ENCODE assay signal across 1 cellular context in genomic region chr13:99276706-99277105, GRCh38.
TF ChIP-seq lines count a peak whose summit lies in the region.

No MANE protein-coding gene starts in this region.

TF ChIP-seq in H1, 55 proteins besides CTCF, POLR2A, EP300 and RAD21:
- TF ChIP-seq SIN3A (conservative IDR thresholded peaks at IDR 0.05 in 1 of 2, IDR thresholded peaks at IDR 0.05 in 1 of 2; ENCODE audit: low read depth in 1 of 2, low read length in 2 of 2) (no peak), USF2 (IDR thresholded peaks at IDR 0.05; ENCODE audit: low read length) (no peak), CTBP2 (IDR thresholded peaks at IDR 0.05; ENCODE audit: borderline replicate concordance, insufficient read depth, insufficient read length, low read length) (no peak), CBX5 (IDR thresholded peaks at IDR 0.05; ENCODE audit: low read depth, low read length) (no peak), CHD7 (IDR thresholded peaks at IDR 0.05; ENCODE audit: insufficient replicate concordance, low read length) (no peak), KDM1A (IDR thresholded peaks at IDR 0.05; ENCODE audit: borderline replicate concordance, low read length) (no peak), TEAD4 (IDR thresholded peaks at IDR 0.05; ENCODE audit: low read depth, low read length) (no peak), ZNF274 (IDR thresholded peaks at IDR 0.05; ENCODE audit: borderline replicate concordance, extremely low read depth, low read length) (no peak), MAX (IDR thresholded peaks at IDR 0.05) (no peak), JUN (IDR thresholded peaks at IDR 0.05; ENCODE audit: low read depth, low read length) (no peak), RNF2 (IDR thresholded peaks at IDR 0.05; ENCODE audit: borderline replicate concordance, low read depth, low read length, missing control alignments, poor library complexity, severe bottlenecking) (no peak), NRF1 (IDR thresholded peaks at IDR 0.05; ENCODE audit: low read depth, low read length) (no peak), YY1 (IDR thresholded peaks at IDR 0.05; ENCODE audit: low read depth, low read length) (no peak), E2F6 (IDR thresholded peaks at IDR 0.05) (no peak), BACH1 (IDR thresholded peaks at IDR 0.05; ENCODE audit: low read length) (no peak), HDAC6 (IDR thresholded peaks at IDR 0.05; ENCODE audit: low read depth, low read length) (no peak), GTF2F1 (IDR thresholded peaks at IDR 0.05; ENCODE audit: borderline replicate concordance, low read depth, low read length) (no peak), RBBP5 (IDR thresholded peaks at IDR 0.05; ENCODE audit: borderline replicate concordance, low read depth, low read length) (no peak)
TF ChIP-seq in H1: peak in this region for 0.
